Comparison of ENCODE assay signal across 8 cellular contexts in genomic region chr16:30842971-30843370, GRCh38.
"Had no signal": no experiment of that assay in that cellular context is flagged by ENCODE, and none has a peak within 500 bp of the region (broad histone marks: within the 10 kb centered on the region; RNA-seq: fewer than 3 reads in every experiment).

No MANE protein-coding gene starts in this region.

- H3K4me3 ChIP-seq: GM12878 had no signal

- DNase-seq: GDM1, GF-D8 had no signal

- ATAC-seq: GM12878 had no signal

- FAIRE-seq: G401.6, GM12878, GM12891, GM12892, GM18507, GM19239 had no signal
